10 cellular contexts compared by ENCODE assay signal in the genomic region with DNA sequence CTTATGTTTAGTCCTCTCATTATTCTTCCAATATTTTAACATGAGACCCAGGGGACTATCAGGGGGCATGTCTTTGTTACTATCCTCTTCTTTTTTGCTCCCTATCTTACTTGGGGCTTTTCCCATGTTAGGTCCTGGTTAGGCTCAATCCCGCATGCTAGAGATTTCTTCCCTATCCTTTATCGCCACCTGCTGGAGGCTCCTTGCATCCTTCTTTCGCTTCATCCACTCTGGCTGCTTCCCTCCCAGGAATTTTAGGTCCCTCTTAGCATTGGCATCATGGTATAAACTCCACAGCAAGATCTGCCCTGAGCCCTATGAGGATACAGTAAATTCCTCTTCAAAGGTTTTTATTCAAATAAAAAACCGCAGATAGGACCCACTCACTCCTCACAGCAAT. TPM values are rescaled to one million over a fixed set of nuclear protein-coding genes. Genes with fewer than 3 reads are reported as not detected.
A peak's percentile ranks its signal among the peaks of the same experiment; 100 is the strongest.
DNase-seq lines count a peak whose midpoint lies in the region; TF ChIP-seq lines count a peak whose summit lies in the region.
"Not testable (repeated sequence)": the region's sequence is repeated elsewhere in the genome, so short reads cannot be mapped to it uniquely, and the experiment has no call there.
"Had no signal": no experiment of that assay in that cellular context is flagged by ENCODE, and none has a peak within 500 bp of the region (broad histone marks: within the 10 kb centered on the region; RNA-seq: fewer than 3 reads in every experiment).

No MANE protein-coding gene starts in this region.

- not testable (repeated sequence) for H3K36me3 ChIP-seq in colonic mucosa; trophoblast cell (ENCODE audit: control insufficient read depth in 1 of 2, insufficient read depth in 2 of 2, low read length in 2 of 2); uterus

- peak; percentile 64 for TF ChIP-seq CTCF in colonic mucosa (IDR thresholded peaks at IDR 0.05)
- peak; percentile 41 to 47 (median 42) for TF ChIP-seq CTCF in uterus (IDR thresholded peaks at IDR 0.05)

- not testable (repeated sequence) for H3K79me2 ChIP-seq in trophoblast cell (ENCODE audit: control insufficient read depth, insufficient read depth, low read length, poor library complexity)

- not testable (repeated sequence) for H3K9ac ChIP-seq in colonic mucosa (ENCODE audit: low read depth in 2 of 2, low read length in 2 of 2); trophoblast cell (ENCODE audit: low read length)

- intact Hi-C loops in colonic mucosa (cut with DNase I); uterus (cut with DNase I; ENCODE audit: low total_unique reads): not testable (repeated sequence)

- TF ChIP-seq POLR2A in uterus (IDR thresholded peaks at IDR 0.05): not testable (repeated sequence)

- H3K18ac ChIP-seq in trophoblast cell (ENCODE audit: low read length): not testable (repeated sequence)

- H2BK12ac ChIP-seq in trophoblast cell (ENCODE audit: low read length): not testable (repeated sequence)

- H4K12ac ChIP-seq in trophoblast cell (ENCODE audit: low read depth, low read length): not testable (repeated sequence)

- H2AFZ ChIP-seq in trophoblast cell (ENCODE audit: insufficient read depth, low read length, poor library complexity): not testable (repeated sequence)

- H3K23ac ChIP-seq in trophoblast cell (ENCODE audit: low read length): not testable (repeated sequence)

- not testable (repeated sequence) for H2BK120ac ChIP-seq in trophoblast cell (ENCODE audit: insufficient read depth, low read length, poor library complexity)

- H2AK5ac ChIP-seq in trophoblast cell (ENCODE audit: low read length): not testable (repeated sequence)

- H2BK5ac ChIP-seq in trophoblast cell (ENCODE audit: low read depth, low read length, poor library complexity): not testable (repeated sequence)

- H3K79me1 ChIP-seq in trophoblast cell (ENCODE audit: low read length): not testable (repeated sequence)

- H3K14ac ChIP-seq in trophoblast cell (ENCODE audit: low read length): not testable (repeated sequence)

- H3K4me1 ChIP-seq in colonic mucosa; trophoblast cell (ENCODE audit: control insufficient read depth in 1 of 2, insufficient read depth in 2 of 2, low read length in 2 of 2); uterus: not testable (repeated sequence)

- H3K27me3 ChIP-seq in colonic mucosa; trophoblast cell (ENCODE audit: insufficient read depth, low read length); uterus: not testable (repeated sequence)

- not testable (repeated sequence) for H3K27ac ChIP-seq in colonic mucosa; trophoblast cell (ENCODE audit: low read depth, low read length); uterus

- not testable (repeated sequence) for H3K4ac ChIP-seq in trophoblast cell (ENCODE audit: low read depth, low read length)

- peak; percentile 44 for DNase-seq in Daoy (ENCODE audit: low read depth)
- peak; percentile 31 for DNase-seq in LHCN-M2 (ENCODE audit: low read depth)
- DNase-seq in NCI-H69 (lab: John Stamatoyannopoulos, UW): peak; percentile 31
- peak; percentile 54 for DNase-seq in activated CD4-positive, alpha-beta T cell treated with anti-CD3 and anti-CD28 coated beads for 48 hours
- peak; percentile 55 for DNase-seq in colonic mucosa
- peak; percentile 38 for DNase-seq in iPS DF 4.7 (ENCODE audit: extremely low read depth, low spot score)
- peak; percentile 8 to 72 for DNase-seq in trophoblast cell
- DNase-seq in uterus: peak in 1 of 2 donors; percentile 25

- not testable (repeated sequence) for H3K4me2 ChIP-seq in trophoblast cell (ENCODE audit: low read length)

- H4K8ac ChIP-seq in trophoblast cell (ENCODE audit: low read depth, low read length): not testable (repeated sequence)

- WGBS in trophoblast cell (ENCODE audit: extremely low coverage, insufficient coverage, insufficient read length): no CpG with 5 or more reads among the region's 4 CpGs

- H4K91ac ChIP-seq in trophoblast cell (ENCODE audit: low read depth, low read length): not testable (repeated sequence)

- not testable (repeated sequence) for H3K4me3 ChIP-seq in colonic mucosa; trophoblast cell (ENCODE audit: low read depth, low read length); uterus

- H3K9me3 ChIP-seq in colonic mucosa; trophoblast cell (ENCODE audit: insufficient read depth, low read depth, low read length); uterus: not testable (repeated sequence)

RNA-seq across cellular contexts. Expression of a gene that starts 15.0 kb away (rescaled TPM):
- not detected in 2 replicates for total RNA-seq in Daoy (2014; rRNA removed; shearing (Covaris generic))
- total RNA-seq in LHCN-M2 (2014; rRNA removed) (not detected in 2 replicates), colonic mucosa (not detected), uterus (10 to 100 TPM in 2 of 4 donors, 1 to 10 TPM in 1, not detected in 1; 1.2 to 27.7 (median 11.2) TPM)
- not detected for polyA plus RNA-seq in LHCN-M2 (2012)
- polyA plus RNA-seq in trophoblast cell (2013): not detected in 2 replicates
- total RNA-seq: H7, left ventricle myocardium superior had no signal
